In the genomic region with DNA sequence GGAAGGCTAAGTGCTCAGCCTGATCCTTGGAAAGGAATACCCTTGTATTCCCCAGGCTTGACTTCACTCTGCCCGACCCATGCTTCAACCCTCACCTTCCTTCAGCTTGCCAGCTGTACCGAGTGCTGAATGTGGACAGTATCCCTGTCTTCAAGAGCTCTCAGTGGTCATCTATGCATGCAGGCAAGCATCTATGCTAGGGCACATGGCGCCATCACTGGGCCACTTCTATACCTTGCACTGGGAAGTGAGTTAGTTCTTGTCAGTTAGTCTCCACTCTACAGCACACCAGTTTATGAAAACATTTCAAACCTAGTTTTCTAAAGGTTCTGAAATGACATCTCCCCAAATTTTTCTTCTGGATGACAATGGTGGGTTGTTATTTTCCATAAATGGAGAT, we compare ENCODE assay signal across 28 cellular contexts.
A peak's percentile ranks its signal among the peaks of the same experiment; 100 is the strongest.
DNase-seq lines count a peak whose midpoint lies in the region; ATAC-seq, FAIRE-seq and TF ChIP-seq lines count a peak whose summit lies in the region.
"Had no signal": no experiment of that assay in that cellular context is flagged by ENCODE, and none has a peak within 500 bp of the region (broad histone marks: within the 10 kb centered on the region; RNA-seq: fewer than 3 reads in every experiment).

No MANE protein-coding gene starts in this region.

- H3K9me2 ChIP-seq in GM23338 (ENCODE audit: insufficient read depth) = no peaks in the 10 kb centered on the region

- no peak overlapping the region for H3K4me3 ChIP-seq in GM23338
- no peak overlapping the region for H3K4me3 ChIP-seq in NT2/D1 (ENCODE audit: insufficient read length, low read depth)
- no peak overlapping the region for H3K4me3 ChIP-seq in H1 (ENCODE audit: extremely low read depth in 1 of 4, insufficient read depth in 2 of 4, low read depth in 3 of 4, low read length in 4 of 4)
- H3K4me3 ChIP-seq in mesendoderm (ENCODE audit: low read length) = no peak overlapping the region
- H3K4me3 ChIP-seq: esophagus squamous epithelium, gastrocnemius medialis, lung, Peyer's patch, testis had no signal

- H3K79me2 ChIP-seq in GM23338 (replicated peaks; ENCODE audit: insufficient read depth) (no peaks in the 10 kb centered on the region), H1 (ENCODE audit: control insufficient read depth in 1 of 2, insufficient read depth in 2 of 2, low read length in 2 of 2) (no peaks in the 10 kb centered on the region), mesendoderm (ENCODE audit: control insufficient read depth, insufficient read depth, low read length) (no peaks in the 10 kb centered on the region)

- H3K27me3 ChIP-seq in GM23338 (ENCODE audit: insufficient read depth) (no peaks in the 10 kb centered on the region), NT2/D1 (ENCODE audit: insufficient read depth, insufficient read length) (no peaks in the 10 kb centered on the region), H1 (replicated peaks in 1 of 4; ENCODE audit: control insufficient read depth in 3 of 4, extremely low read depth in 1 of 4, insufficient read depth in 3 of 4, low read length in 3 of 4) (no peaks in the 10 kb centered on the region), mesendoderm (ENCODE audit: insufficient read depth, low read length, poor library complexity) (no peaks in the 10 kb centered on the region)
- H3K27me3 ChIP-seq: esophagus squamous epithelium, gastrocnemius medialis, Peyer's patch, testis had no signal

- no peaks in the 10 kb centered on the region for H3F3A ChIP-seq in GM23338 (replicated peaks; ENCODE audit: low read depth)

- H3K9me3 ChIP-seq in NT2/D1 (ENCODE audit: insufficient read depth, low read length) = no peaks in the 10 kb centered on the region
- no peaks in the 10 kb centered on the region for H3K9me3 ChIP-seq in H1 (ENCODE audit: insufficient read depth in 2 of 2, low read depth in 1 of 2, low read length in 1 of 2)
- H3K9me3 ChIP-seq: esophagus squamous epithelium, gastrocnemius medialis, Peyer's patch, testis had no signal

- no peak overlapping the region for H2BK5ac ChIP-seq in H1 (ENCODE audit: low read depth, low read length)
- no peak overlapping the region for H2BK5ac ChIP-seq in mesendoderm (ENCODE audit: low read length)

- no peak for TF ChIP-seq POLR2A in H1 (IDR thresholded peaks at IDR 0.05; ENCODE audit: control extremely low read depth in 1 of 2, low read depth in 2 of 2, low read length in 2 of 2)

- no peak overlapping the region for H2BK20ac ChIP-seq in H1 (ENCODE audit: low read length)

- CTCF ChIA-PET in H1 (lab: Charles Lee; ENCODE audit: partially characterized antibody) = interaction anchor here (0.5 to 5.5 kb wide), 16 partner anchors 11 to 453 kb away, joined by 3 to 21 read pairs (median 4); no protein-coding TSS in a partner anchor

- H2BK12ac ChIP-seq in H1 (ENCODE audit: low read depth, low read length) = no peak overlapping the region

- no peak overlapping the region for H3K27ac ChIP-seq in GM23338 (ENCODE audit: low read depth)
- H3K27ac ChIP-seq in H1 (ENCODE audit: low read depth, low read length) = no peak overlapping the region
- H3K27ac ChIP-seq in mesendoderm (ENCODE audit: low read depth, low read length) = no peak overlapping the region
- H3K27ac ChIP-seq: esophagus squamous epithelium, gastrocnemius medialis, KMS-11, Peyer's patch, testis had no signal

- H3K18ac ChIP-seq in H1 (ENCODE audit: extremely low read depth, low read length) (no peak overlapping the region), mesendoderm (ENCODE audit: low read length) (no peak overlapping the region)

- no peak overlapping the region for H3K27ac Mint-ChIP-seq in GM23338
- no peak overlapping the region for H3K27ac Mint-ChIP-seq in T-helper 2 cell treated with Interferon-gamma antibody and Interleukin-4, amounts not matched to agents 5 μg/mL and 100 μg/mL, for 36 hours
- H3K27ac Mint-ChIP-seq in activated naive CD8-positive, alpha-beta T cell treated with anti-CD3 and anti-CD28 coated beads for 36 hours = no peak overlapping the region
- H3K27ac Mint-ChIP-seq: activated B cell treated with CpG ODN at 0.5 μM for 24 hours; activated CD4-positive, alpha-beta T cell treated with anti-CD3 and anti-CD28 coated beads, Interleukin-2, amount 10 ng/mL, durations not matched to agents 7 days and 5 days; dendritic cell treated with granulocyte-macrophage colony-stimulating factor and Interleukin-4, amounts not matched to agents 40 ng/mL and 50 ng/mL, for 4 days; nephron progenitor cell had no signal

- no peak overlapping the region for H4K91ac ChIP-seq in H1 (replicated peaks; ENCODE audit: insufficient read length, low read length)

- peak; percentile 13 for FAIRE-seq in H1 (lab: Jason Lieb, UNC)
- FAIRE-seq: HTR-8/SVneo, small intestine had no signal

- H2AFZ ChIP-seq in GM23338 (no peak overlapping the region), H1 (ENCODE audit: low read length) (peak overlapping the region; percentile 76; the same call in 1 of the 2 replicates)

- ATAC-seq in GM23338 (peak; percentile 87), GM21576 (IDR thresholded peaks at IDR 0.05; ENCODE audit: unreplicated experiment) (no peak)
- ATAC-seq: gastrocnemius medialis, left cardiac atrium had no signal

- H3K4me3 Mint-ChIP-seq in GM23338 = no peak overlapping the region
- no peak overlapping the region for H3K4me3 Mint-ChIP-seq in T-helper 2 cell treated with Interferon-gamma antibody and Interleukin-4, amounts not matched to agents 5 μg/mL and 100 μg/mL, for 36 hours
- H3K4me3 Mint-ChIP-seq in activated naive CD8-positive, alpha-beta T cell treated with anti-CD3 and anti-CD28 coated beads for 36 hours = no peak overlapping the region
- H3K4me3 Mint-ChIP-seq: activated B cell treated with CpG ODN at 0.5 μM for 24 hours; activated CD4-positive, alpha-beta T cell treated with anti-CD3 and anti-CD28 coated beads, Interleukin-2, amount 10 ng/mL, durations not matched to agents 7 days and 5 days; central memory CD8-positive, alpha-beta T cell; dendritic cell treated with granulocyte-macrophage colony-stimulating factor and Interleukin-4, amounts not matched to agents 40 ng/mL and 50 ng/mL, for 4 days; nephron progenitor cell had no signal

- peak; percentile 79 to 83 for TF ChIP-seq RAD21 in H1 (IDR thresholded peaks at IDR 0.05 in 1 of 2, conservative IDR thresholded peaks at IDR 0.05 in 1 of 2; ENCODE audit: low read depth in 2 of 2, low read length in 2 of 2)

- H3K23me2 ChIP-seq in H1 (ENCODE audit: low read depth, low read length) = no peaks in the 10 kb centered on the region; the same call in 1 of the 2 replicates

- no peak overlapping the region for H2AK5ac ChIP-seq in H1 (ENCODE audit: low read depth, low read length)
- no peak overlapping the region for H2AK5ac ChIP-seq in mesendoderm (ENCODE audit: low read length)

- no peaks in the 10 kb centered on the region; the same call in 2 of the 3 replicates for H3K9me3 Mint-ChIP-seq in GM23338
- H3K9me3 Mint-ChIP-seq in T-helper 2 cell treated with Interferon-gamma antibody and Interleukin-4, amounts not matched to agents 5 μg/mL and 100 μg/mL, for 36 hours = no peaks in the 10 kb centered on the region
- H3K9me3 Mint-ChIP-seq in activated naive CD8-positive, alpha-beta T cell treated with anti-CD3 and anti-CD28 coated beads for 36 hours = no peaks in the 10 kb centered on the region
- H3K9me3 Mint-ChIP-seq: dendritic cell treated with granulocyte-macrophage colony-stimulating factor and Interleukin-4, amounts not matched to agents 40 ng/mL and 50 ng/mL, for 4 days; nephron progenitor cell had no signal

- H3K79me1 ChIP-seq in H1 (ENCODE audit: low read depth, low read length) (no peaks in the 10 kb centered on the region), mesendoderm (ENCODE audit: low read length) (no peaks in the 10 kb centered on the region)

- H3K36me3 Mint-ChIP-seq in GM23338 (ENCODE audit: low read depth) = no peaks in the 10 kb centered on the region
- no peaks in the 10 kb centered on the region for H3K36me3 Mint-ChIP-seq in T-helper 2 cell treated with Interferon-gamma antibody and Interleukin-4, amounts not matched to agents 5 μg/mL and 100 μg/mL, for 36 hours (ENCODE audit: low read depth)
- H3K36me3 Mint-ChIP-seq in activated naive CD8-positive, alpha-beta T cell treated with anti-CD3 and anti-CD28 coated beads for 36 hours = no peaks in the 10 kb centered on the region

- H3K36me3 ChIP-seq in GM23338 (ENCODE audit: insufficient read depth) (no peaks in the 10 kb centered on the region), NT2/D1 (ENCODE audit: insufficient read depth, insufficient read length, low read length) (no peaks in the 10 kb centered on the region), H1 (ENCODE audit: control insufficient read depth in 2 of 4, insufficient read depth in 4 of 4, low read length in 3 of 4) (no peaks in the 10 kb centered on the region), mesendoderm (ENCODE audit: control insufficient read depth, insufficient read depth, low read length) (no peaks in the 10 kb centered on the region)
- H3K36me3 ChIP-seq: esophagus squamous epithelium, gastrocnemius medialis, Peyer's patch had no signal

- H4K5ac ChIP-seq in H1 (ENCODE audit: insufficient read length, low read depth, low read length) (no peak overlapping the region), mesendoderm (ENCODE audit: low read length) (no peak overlapping the region)

- H3K27me3 Mint-ChIP-seq in GM23338 (ENCODE audit: insufficient read depth, low read depth, poor library complexity) = no peaks in the 10 kb centered on the region
- H3K27me3 Mint-ChIP-seq in T-helper 2 cell treated with Interferon-gamma antibody and Interleukin-4, amounts not matched to agents 5 μg/mL and 100 μg/mL, for 36 hours (ENCODE audit: low read depth) = no peaks in the 10 kb centered on the region
- peaks cover 12% of the 10 kb centered on the region for H3K27me3 Mint-ChIP-seq in activated naive CD8-positive, alpha-beta T cell treated with anti-CD3 and anti-CD28 coated beads for 36 hours
- H3K27me3 Mint-ChIP-seq: activated CD4-positive, alpha-beta T cell treated with anti-CD3 and anti-CD28 coated beads, Interleukin-2, amount 10 ng/mL, durations not matched to agents 7 days and 5 days; dendritic cell treated with granulocyte-macrophage colony-stimulating factor and Interleukin-4, amounts not matched to agents 40 ng/mL and 50 ng/mL, for 4 days had no signal

- H4K8ac ChIP-seq in H1 (ENCODE audit: extremely low read depth, insufficient read depth, low read length) (no peak overlapping the region), mesendoderm (ENCODE audit: low read depth, low read length) (no peak overlapping the region)

- H3K4ac ChIP-seq in H1 (replicated peaks; ENCODE audit: insufficient read length, low read depth, low read length) = no peak overlapping the region
- H3K4ac ChIP-seq in mesendoderm (ENCODE audit: low read depth, low read length) = no peak overlapping the region

- H3K56ac ChIP-seq in H1 (replicated peaks; ENCODE audit: insufficient read length, low read depth, low read length) (no peak overlapping the region), mesendoderm (ENCODE audit: low read length) (no peak overlapping the region)

- H3K23ac ChIP-seq in H1 (ENCODE audit: insufficient read length) (no peak overlapping the region), mesendoderm (ENCODE audit: low read length) (no peak overlapping the region)

- peak; percentile 66 for DNase-seq in GM23338 (ENCODE audit: low spot score)
- peak; percentile 22 for DNase-seq in NT2/D1 (ENCODE audit: low read depth, low spot score)
- no peak for DNase-seq in H1 (ENCODE audit: low read depth in 1 of 2, low spot score in 2 of 2)
- DNase-seq in mesendoderm = peak; percentile 51
- no peak for DNase-seq in T-helper 2 cell treated with Interferon-gamma antibody and Interleukin-4, amounts not matched to agents 5 μg/mL and 100 μg/mL, for 36 hours (ENCODE audit: low spot score)
- no peak for DNase-seq in activated effector memory CD4-positive, alpha-beta T cell treated with anti-CD3 and anti-CD28 coated beads, Interleukin-2, amount 50 U/mL, for 16 hours
- DNase-seq in activated naive CD8-positive, alpha-beta T cell treated with anti-CD3 and anti-CD28 coated beads for 36 hours = no peak
- DNase-seq: activated B cell treated with CpG ODN at 0.5 μM for 24 hours; activated CD4-positive, alpha-beta T cell treated with anti-CD3 and anti-CD28 coated beads, Interleukin-2, amount 10 ng/mL, durations not matched to agents 7 days and 5 days; activated gamma-delta T cell; esophagus squamous epithelium; gastrocnemius medialis; left cardiac atrium; NCI-H1436; NCI-H226; NCI-H69; nephron progenitor cell; Peyer's patch; SHP77 treated with DMSO at 0.1 percent for 48 hours; small intestine; stimulated activated naive CD4-positive, alpha-beta T cell treated with Interleukin-2 at 50 U/mL for 16 hours; testis had no signal

- H3K4me1 Mint-ChIP-seq in GM23338 = no peaks in the 10 kb centered on the region
- no peaks in the 10 kb centered on the region for H3K4me1 Mint-ChIP-seq in T-helper 2 cell treated with Interferon-gamma antibody and Interleukin-4, amounts not matched to agents 5 μg/mL and 100 μg/mL, for 36 hours (ENCODE audit: low read depth)
- no peaks in the 10 kb centered on the region for H3K4me1 Mint-ChIP-seq in activated naive CD8-positive, alpha-beta T cell treated with anti-CD3 and anti-CD28 coated beads for 36 hours
- H3K4me1 Mint-ChIP-seq: activated B cell treated with CpG ODN at 0.5 μM for 24 hours; activated CD4-positive, alpha-beta T cell treated with anti-CD3 and anti-CD28 coated beads, Interleukin-2, amount 10 ng/mL, durations not matched to agents 7 days and 5 days; central memory CD8-positive, alpha-beta T cell; nephron progenitor cell had no signal

- H2BK15ac ChIP-seq in H1 (ENCODE audit: low read length) = no peak overlapping the region
- H2BK15ac ChIP-seq in mesendoderm (replicated peaks; ENCODE audit: low read depth) = no peak overlapping the region

- H3K9ac ChIP-seq in NT2/D1 (ENCODE audit: insufficient read length, low read depth) = no peak overlapping the region
- no peak overlapping the region for H3K9ac ChIP-seq in H1 (replicated peaks in 1 of 4; ENCODE audit: extremely low read depth in 1 of 4, low read depth in 3 of 4, low read length in 3 of 4)
- no peak overlapping the region for H3K9ac ChIP-seq in mesendoderm (ENCODE audit: low read length)
- H3K9ac ChIP-seq: KMS-11 had no signal

- 73% methylated on average over 3 of the region's 3 CpGs; no CpG with 5 or more reads in 1 of the 2 experiments for WGBS in H1 (ENCODE audit: extremely low coverage in 1 of 2, insufficient coverage in 1 of 2, insufficient read length in 1 of 2, insufficient replicate concordance in 2 of 2, low coverage in 1 of 2, low lambda C conversion rate in 2 of 2, missing lambda C conversion rate in 1 of 2), 2 experiments
- WGBS in mesendoderm (ENCODE audit: extremely low coverage, insufficient coverage, low lambda C conversion rate) = no CpG with 5 or more reads among the region's 3 CpGs

- H4K20me1 ChIP-seq in GM23338 (replicated peaks; ENCODE audit: insufficient read depth) = no peaks in the 10 kb centered on the region
- no peaks in the 10 kb centered on the region for H4K20me1 ChIP-seq in H1 (replicated peaks in 1 of 2; ENCODE audit: control insufficient read depth in 1 of 2, insufficient read depth in 2 of 2, low read length in 2 of 2)

- no peak overlapping the region for H2BK120ac ChIP-seq in H1 (replicated peaks; ENCODE audit: low read depth, low read length)
- H2BK120ac ChIP-seq in mesendoderm (ENCODE audit: low read depth, low read length) = no peak overlapping the region

- no peak overlapping the region for H3K4me2 ChIP-seq in GM23338
- H3K4me2 ChIP-seq in H1 (ENCODE audit: insufficient read depth in 1 of 2, low read depth in 2 of 2, low read length in 2 of 2) = no peak overlapping the region
- no peak overlapping the region for H3K4me2 ChIP-seq in mesendoderm (ENCODE audit: low read length)
- H3K4me2 ChIP-seq: KMS-11 had no signal

- H3K4me1 ChIP-seq in GM23338 (ENCODE audit: insufficient read depth) = no peaks in the 10 kb centered on the region
- H3K4me1 ChIP-seq in NT2/D1 (ENCODE audit: insufficient read depth, insufficient read length) = no peaks in the 10 kb centered on the region
- no peaks in the 10 kb centered on the region for H3K4me1 ChIP-seq in H1 (replicated peaks in 1 of 4; ENCODE audit: control insufficient read depth in 3 of 4, insufficient read depth in 4 of 4, low read length in 3 of 4)
- H3K4me1 ChIP-seq in mesendoderm (ENCODE audit: control insufficient read depth, low read depth, low read length) = no peaks in the 10 kb centered on the region
- H3K4me1 ChIP-seq: esophagus squamous epithelium, gastrocnemius medialis, Peyer's patch, testis had no signal

- no peak for TF ChIP-seq EP300 in H1 (IDR thresholded peaks at IDR 0.05; ENCODE audit: borderline replicate concordance in 1 of 2, low read depth in 2 of 2, low read length in 2 of 2)

- no peak overlapping the region for H3K14ac ChIP-seq in H1 (ENCODE audit: insufficient read length)

- peak; percentile 54 to 83 for TF ChIP-seq CTCF in GM23338 (conservative IDR thresholded peaks at IDR 0.05; ENCODE audit: low read depth in 2 of 2)
- TF ChIP-seq CTCF in H1 (IDR thresholded peaks at IDR 0.05; ENCODE audit: control extremely low read depth in 1 of 3, insufficient read depth in 1 of 3, low read depth in 1 of 3, low read length in 3 of 3) = peak; percentile 50 to 72 (median 55)

- POLR2A ChIA-PET in H1 (lab: Charles Lee; ENCODE audit: partially characterized antibody) = no interaction called here

Comparison
In these comparisons a context has a peak if more than half of its experiments do, and no peak if none do; other contexts are left out.
1. DNase-seq: peak in GM23338 (single experiment), NT2/D1 (single experiment) and mesendoderm (single experiment); none in H1 (0 of 2), T-helper 2 cell treated with Interferon-gamma antibody and Interleukin-4, amounts not matched to agents 5 μg/mL and 100 μg/mL, for 36 hours (single experiment), activated effector memory CD4-positive, alpha-beta T cell treated with anti-CD3 and anti-CD28 coated beads, Interleukin-2, amount 50 U/mL, for 16 hours (single experiment) and activated naive CD8-positive, alpha-beta T cell treated with anti-CD3 and anti-CD28 coated beads for 36 hours (single experiment).